ENCODE assay signal across 33 cellular contexts in the genomic region with DNA sequence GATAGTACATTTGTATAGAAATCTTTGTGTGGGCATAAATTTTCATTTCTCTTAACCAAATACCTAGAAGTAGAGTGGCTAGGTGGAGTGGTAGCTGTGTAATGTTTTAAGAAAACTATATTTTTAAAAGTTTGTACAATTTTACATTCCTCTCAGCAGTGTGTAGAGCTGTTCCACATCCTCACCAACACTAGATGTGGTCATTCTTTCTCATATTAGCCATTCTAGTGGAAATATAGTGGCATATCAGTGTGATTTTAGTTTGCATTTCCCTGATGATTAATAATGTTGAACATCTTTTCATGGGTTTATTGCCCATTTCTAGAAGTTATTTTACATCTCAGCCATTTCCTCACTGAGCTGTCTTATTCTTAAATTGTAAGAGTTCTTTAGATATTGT.
"Had no signal": no experiment of that assay in that cellular context is flagged by ENCODE, and none has a peak within 500 bp of the region (broad histone marks: within the 10 kb centered on the region; RNA-seq: fewer than 3 reads in every experiment).

No MANE protein-coding gene starts in this region.

- H3K36me3 ChIP-seq: ascending aorta, breast epithelium, Peyer's patch, WERI-Rb-1 had no signal

- H3K36me3 Mint-ChIP-seq: activated naive CD4-positive, alpha-beta T cell treated with anti-CD3 and anti-CD28 coated beads, Interleukin-2, amount 10 ng/mL, durations not matched to agents 7 days and 5 days; activated naive CD8-positive, alpha-beta T cell treated with anti-CD3 and anti-CD28 coated beads, Interleukin-2, amount 10 ng/mL, durations not matched to agents 7 days and 5 days had no signal

- H3K27me3 Mint-ChIP-seq: activated CD4-positive, alpha-beta memory T cell treated with anti-CD3 and anti-CD28 coated beads, Interleukin-2, amount 10 ng/mL, durations not matched to agents 7 days and 5 days; activated naive CD4-positive, alpha-beta T cell treated with anti-CD3 and anti-CD28 coated beads, Interleukin-2, amount 10 ng/mL, durations not matched to agents 7 days and 5 days; activated naive CD8-positive, alpha-beta T cell treated with anti-CD3 and anti-CD28 coated beads, Interleukin-2, amount 10 ng/mL, durations not matched to agents 7 days and 5 days had no signal

- ATAC-seq: activated CD8-positive, alpha-beta memory T cell treated with anti-CD3 and anti-CD28 coated beads, Interleukin-2, amount 10 ng/mL, durations not matched to agents 7 days and 5 days; body of pancreas; PC-3 had no signal

- H3K4me1 Mint-ChIP-seq: activated naive CD8-positive, alpha-beta T cell treated with anti-CD3 and anti-CD28 coated beads, Interleukin-2, amount 10 ng/mL, durations not matched to agents 7 days and 5 days had no signal

- H3K4me3 ChIP-seq: ascending aorta, body of pancreas, breast epithelium, Peyer's patch had no signal

- DNase-seq: activated CD4-positive, alpha-beta memory T cell treated with anti-CD3 and anti-CD28 coated beads, Interleukin-2, amount 10 ng/mL, durations not matched to agents 7 days and 5 days; activated CD4-positive, alpha-beta T cell treated with anti-CD3 and anti-CD28 coated beads for 1 hour; activated CD4-positive, alpha-beta T cell treated with anti-CD3 and anti-CD28 coated beads for 48 hours; activated CD4-positive, CD25-positive, alpha-beta regulatory T cell; activated CD8-positive, alpha-beta memory T cell treated with anti-CD3 and anti-CD28 coated beads for 24 hours; activated CD8-positive, alpha-beta memory T cell treated with anti-CD3 and anti-CD28 coated beads, Interleukin-2, amount 10 ng/mL, durations not matched to agents 7 days and 5 days; activated CD8-positive, alpha-beta memory T cell treated with anti-CD3 and anti-CD28 coated beads, Interleukin-2, amount 50 U/mL, for 48 hours; activated effector memory CD4-positive, alpha-beta T cell treated with Interleukin-2 at 50 U/mL for 16 hours; activated naive CD4-positive, alpha-beta T cell treated with anti-CD3 and anti-CD28 coated beads, Interleukin-2, amount 10 ng/mL, durations not matched to agents 7 days and 5 days; activated naive CD8-positive, alpha-beta T cell treated with anti-CD3 and anti-CD28 coated beads, Interleukin-2, amount 10 ng/mL, durations not matched to agents 7 days and 5 days; activated T-cell treated with anti-CD3 and anti-CD28 coated beads, Interleukin-2, amount 50 U/mL, for 48 hours; amygdala; body of pancreas; Karpas-422; NCI-H1092 treated with DMSO at 0.1 percent for 48 hours; NCI-H1417; NCI-H146; NCI-H187; NCI-H2029 treated with DMSO at 0.1 percent for 48 hours; NCI-H2107; NCI-H2171; NCI-H510A; NCI-H526; NCI-H748 treated with DMSO at 0.1 percent for 48 hours; NK-92 treated with Interleukin-12 subunit alpha and Interleukin-12 subunit beta, amount 100 ng/mL, for 24 hours; PC-3; Peyer's patch; RPMI8226; SIG-M5; T1000; WERI-Rb-1 had no signal

- H3K4me3 Mint-ChIP-seq: activated CD4-positive, alpha-beta memory T cell treated with anti-CD3 and anti-CD28 coated beads, Interleukin-2, amount 10 ng/mL, durations not matched to agents 7 days and 5 days; activated CD8-positive, alpha-beta memory T cell treated with anti-CD3 and anti-CD28 coated beads, Interleukin-2, amount 10 ng/mL, durations not matched to agents 7 days and 5 days; activated naive CD4-positive, alpha-beta T cell treated with anti-CD3 and anti-CD28 coated beads, Interleukin-2, amount 10 ng/mL, durations not matched to agents 7 days and 5 days; activated naive CD8-positive, alpha-beta T cell treated with anti-CD3 and anti-CD28 coated beads, Interleukin-2, amount 10 ng/mL, durations not matched to agents 7 days and 5 days had no signal

- H3K27ac ChIP-seq: ascending aorta, body of pancreas, breast epithelium, Peyer's patch, WERI-Rb-1 had no signal

- H3K9me3 Mint-ChIP-seq: activated naive CD4-positive, alpha-beta T cell treated with anti-CD3 and anti-CD28 coated beads, Interleukin-2, amount 10 ng/mL, durations not matched to agents 7 days and 5 days; activated naive CD8-positive, alpha-beta T cell treated with anti-CD3 and anti-CD28 coated beads, Interleukin-2, amount 10 ng/mL, durations not matched to agents 7 days and 5 days had no signal

- H3K27me3 ChIP-seq: ascending aorta, body of pancreas, breast epithelium, Peyer's patch had no signal

- H3K27ac Mint-ChIP-seq: activated CD4-positive, alpha-beta memory T cell treated with anti-CD3 and anti-CD28 coated beads, Interleukin-2, amount 10 ng/mL, durations not matched to agents 7 days and 5 days; activated CD8-positive, alpha-beta memory T cell treated with anti-CD3 and anti-CD28 coated beads, Interleukin-2, amount 10 ng/mL, durations not matched to agents 7 days and 5 days; activated naive CD4-positive, alpha-beta T cell treated with anti-CD3 and anti-CD28 coated beads, Interleukin-2, amount 10 ng/mL, durations not matched to agents 7 days and 5 days; activated naive CD8-positive, alpha-beta T cell treated with anti-CD3 and anti-CD28 coated beads, Interleukin-2, amount 10 ng/mL, durations not matched to agents 7 days and 5 days had no signal

- H3K4me1 ChIP-seq: breast epithelium had no signal

- H3K9me3 ChIP-seq: Peyer's patch had no signal
